Comparison of ENCODE assay signal across 3 cellular contexts in genomic region chr6:50689210-50689609, GRCh38.
TF ChIP-seq lines count a peak whose summit lies in the region.

No MANE protein-coding gene starts in this region.

TF ChIP-seq in HepG2, 621 proteins besides CTCF, POLR2A, EP300 and RAD21:
- TF ChIP-seq CEBPB (IDR thresholded peaks at IDR 0.05; ENCODE audit: borderline replicate concordance, low read depth, low read length) (peak; percentile 48; the same call in 1 of the 2 replicates), SALL2 (CRISPR knock-in tag; IDR thresholded peaks at IDR 0.05) (no peak), LRRFIP1 (CRISPR knock-in tag; conservative IDR thresholded peaks at IDR 0.05) (no peak)

TF ChIP-seq in IMR-90, 13 proteins besides CTCF, POLR2A, EP300 and RAD21:
- TF ChIP-seq BHLHE40 (IDR thresholded peaks at IDR 0.05; ENCODE audit: low read depth, low read length), result no peak
- peak; percentile 47; the same call in 1 of the 2 replicates for TF ChIP-seq CEBPB (IDR thresholded peaks at IDR 0.05; ENCODE audit: low read depth, low read length)
- TF ChIP-seq MAFK (IDR thresholded peaks at IDR 0.05; ENCODE audit: low read depth, low read length), result no peak
- TF ChIP-seq NFE2L2 (IDR thresholded peaks at IDR 0.05; ENCODE audit: low read depth, low read length), result no peak

TF ChIP-seq in H1, 55 proteins besides CTCF, POLR2A, EP300 and RAD21:
- TF ChIP-seq ATF2 (IDR thresholded peaks at IDR 0.05; ENCODE audit: low read length) (no peak), CEBPB (IDR thresholded peaks at IDR 0.05; ENCODE audit: low read depth, low read length) (peak; percentile 17; the same call in 1 of the 2 replicates), USF2 (IDR thresholded peaks at IDR 0.05; ENCODE audit: low read length) (no peak)
